In genomic region chr1:159916240-159917051, GRCh38 we compare ENCODE assay signal across 1 cellular context.
TF ChIP-seq lines count a peak whose summit lies in the region.

No MANE protein-coding gene starts in this region.

TF ChIP-seq in SK-N-SH, 30 proteins besides CTCF, POLR2A, EP300 and RAD21 (continued from another document):
- TF ChIP-seq, protein P1, sequence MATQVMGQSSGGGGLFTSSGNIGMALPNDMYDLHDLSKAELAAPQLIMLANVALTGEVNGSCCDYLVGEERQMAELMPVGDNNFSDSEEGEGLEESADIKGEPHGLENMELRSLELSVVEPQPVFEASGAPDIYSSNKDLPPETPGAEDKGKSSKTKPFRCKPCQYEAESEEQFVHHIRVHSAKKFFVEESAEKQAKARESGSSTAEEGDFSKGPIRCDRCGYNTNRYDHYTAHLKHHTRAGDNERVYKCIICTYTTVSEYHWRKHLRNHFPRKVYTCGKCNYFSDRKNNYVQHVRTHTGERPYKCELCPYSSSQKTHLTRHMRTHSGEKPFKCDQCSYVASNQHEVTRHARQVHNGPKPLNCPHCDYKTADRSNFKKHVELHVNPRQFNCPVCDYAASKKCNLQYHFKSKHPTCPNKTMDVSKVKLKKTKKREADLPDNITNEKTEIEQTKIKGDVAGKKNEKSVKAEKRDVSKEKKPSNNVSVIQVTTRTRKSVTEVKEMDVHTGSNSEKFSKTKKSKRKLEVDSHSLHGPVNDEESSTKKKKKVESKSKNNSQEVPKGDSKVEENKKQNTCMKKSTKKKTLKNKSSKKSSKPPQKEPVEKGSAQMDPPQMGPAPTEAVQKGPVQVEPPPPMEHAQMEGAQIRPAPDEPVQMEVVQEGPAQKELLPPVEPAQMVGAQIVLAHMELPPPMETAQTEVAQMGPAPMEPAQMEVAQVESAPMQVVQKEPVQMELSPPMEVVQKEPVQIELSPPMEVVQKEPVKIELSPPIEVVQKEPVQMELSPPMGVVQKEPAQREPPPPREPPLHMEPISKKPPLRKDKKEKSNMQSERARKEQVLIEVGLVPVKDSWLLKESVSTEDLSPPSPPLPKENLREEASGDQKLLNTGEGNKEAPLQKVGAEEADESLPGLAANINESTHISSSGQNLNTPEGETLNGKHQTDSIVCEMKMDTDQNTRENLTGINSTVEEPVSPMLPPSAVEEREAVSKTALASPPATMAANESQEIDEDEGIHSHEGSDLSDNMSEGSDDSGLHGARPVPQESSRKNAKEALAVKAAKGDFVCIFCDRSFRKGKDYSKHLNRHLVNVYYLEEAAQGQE (IDR thresholded peaks at IDR 0.05; ENCODE audit: low read depth, low read length) = no peak
- TF ChIP-seq, protein P2, sequence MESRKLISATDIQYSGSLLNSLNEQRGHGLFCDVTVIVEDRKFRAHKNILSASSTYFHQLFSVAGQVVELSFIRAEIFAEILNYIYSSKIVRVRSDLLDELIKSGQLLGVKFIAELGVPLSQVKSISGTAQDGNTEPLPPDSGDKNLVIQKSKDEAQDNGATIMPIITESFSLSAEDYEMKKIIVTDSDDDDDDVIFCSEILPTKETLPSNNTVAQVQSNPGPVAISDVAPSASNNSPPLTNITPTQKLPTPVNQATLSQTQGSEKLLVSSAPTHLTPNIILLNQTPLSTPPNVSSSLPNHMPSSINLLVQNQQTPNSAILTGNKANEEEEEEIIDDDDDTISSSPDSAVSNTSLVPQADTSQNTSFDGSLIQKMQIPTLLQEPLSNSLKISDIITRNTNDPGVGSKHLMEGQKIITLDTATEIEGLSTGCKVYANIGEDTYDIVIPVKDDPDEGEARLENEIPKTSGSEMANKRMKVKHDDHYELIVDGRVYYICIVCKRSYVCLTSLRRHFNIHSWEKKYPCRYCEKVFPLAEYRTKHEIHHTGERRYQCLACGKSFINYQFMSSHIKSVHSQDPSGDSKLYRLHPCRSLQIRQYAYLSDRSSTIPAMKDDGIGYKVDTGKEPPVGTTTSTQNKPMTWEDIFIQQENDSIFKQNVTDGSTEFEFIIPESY (IDR thresholded peaks at IDR 0.05; ENCODE audit: borderline replicate concordance, low read depth) = no peak
- TF ChIP-seq NFIC (IDR thresholded peaks at IDR 0.05; ENCODE audit: borderline replicate concordance) (peak; percentile 30; the same call in 1 of the 2 replicates), TCF12 (IDR thresholded peaks at IDR 0.05) (peak; percentile 24), PBX3 (IDR thresholded peaks at IDR 0.05) (peak; percentile 39; the same call in 1 of the 2 replicates), USF1 (IDR thresholded peaks at IDR 0.05; ENCODE audit: borderline replicate concordance, low read depth) (no peak), FOXJ3 (CRISPR knock-in tag; IDR thresholded peaks at IDR 0.05) (no peak), SMC3 (IDR thresholded peaks at IDR 0.05; ENCODE audit: low read depth, low read length) (no peak), GATA2 (CRISPR knock-in tag; IDR thresholded peaks at IDR 0.05) (peak; percentile 64), GABPA (IDR thresholded peaks at IDR 0.05; ENCODE audit: low read depth) (no peak), JUND (IDR thresholded peaks at IDR 0.05) (peak; percentile 69), CHD2 (IDR thresholded peaks at IDR 0.05; ENCODE audit: low read length, partially characterized antibody) (no peak), EZH2phosphoT487 (IDR thresholded peaks at IDR 0.05; ENCODE audit: borderline replicate concordance, low read depth) (no peak), NRF1 (IDR thresholded peaks at IDR 0.05; ENCODE audit: low read depth, low read length) (no peak)
- TF ChIP-seq, protein P3, sequence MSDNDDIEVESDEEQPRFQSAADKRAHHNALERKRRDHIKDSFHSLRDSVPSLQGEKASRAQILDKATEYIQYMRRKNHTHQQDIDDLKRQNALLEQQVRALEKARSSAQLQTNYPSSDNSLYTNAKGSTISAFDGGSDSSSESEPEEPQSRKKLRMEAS (IDR thresholded peaks at IDR 0.05; ENCODE audit: low read depth) = peak; percentile 40; the same call in 1 of the 2 replicates
- TF ChIP-seq, protein P4, sequence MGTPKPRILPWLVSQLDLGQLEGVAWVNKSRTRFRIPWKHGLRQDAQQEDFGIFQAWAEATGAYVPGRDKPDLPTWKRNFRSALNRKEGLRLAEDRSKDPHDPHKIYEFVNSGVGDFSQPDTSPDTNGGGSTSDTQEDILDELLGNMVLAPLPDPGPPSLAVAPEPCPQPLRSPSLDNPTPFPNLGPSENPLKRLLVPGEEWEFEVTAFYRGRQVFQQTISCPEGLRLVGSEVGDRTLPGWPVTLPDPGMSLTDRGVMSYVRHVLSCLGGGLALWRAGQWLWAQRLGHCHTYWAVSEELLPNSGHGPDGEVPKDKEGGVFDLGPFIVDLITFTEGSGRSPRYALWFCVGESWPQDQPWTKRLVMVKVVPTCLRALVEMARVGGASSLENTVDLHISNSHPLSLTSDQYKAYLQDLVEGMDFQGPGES (IDR thresholded peaks at IDR 0.05; ENCODE audit: low read depth, low read length) = no peak
